Comparison of ENCODE assay signal across 7 cellular contexts in genomic region chr1:33181906-33182305, GRCh38. TPM values are rescaled to one million over a fixed set of nuclear protein-coding genes. Genes with fewer than 3 reads are reported as not detected.
DNase-seq lines count a peak whose midpoint lies in the region; ATAC-seq, FAIRE-seq and TF ChIP-seq lines count a peak whose summit lies in the region.

TSS of gene TRIM62 (minus strand) at chr1:33182043. CDS start at chr1:33181432, 611 bp downstream.

- H3K4me3 ChIP-seq in HepG2 (replicated peaks in 1 of 3; ENCODE audit: insufficient read depth in 1 of 3, low read depth in 2 of 3, low read length in 3 of 3) = peak within 1 kb of the TSS; percentile 53 to 81 (median 80)

- no peak for TF ChIP-seq CTCF in HepG2 (CRISPR knock-in tag; IDR thresholded peaks at IDR 0.05)

- peaks cover 0 to 5% of the 10 kb centered on the region in 2 experiments; a peak in 1 of 5 replicates for H3K27me3 ChIP-seq in HepG2 (ENCODE audit: control insufficient read depth in 1 of 2, insufficient read depth in 2 of 2, low read length in 2 of 2)

- H3K36me3 ChIP-seq in HepG2 (replicated peaks in 1 of 2; ENCODE audit: control insufficient read depth in 1 of 2, insufficient read depth in 2 of 2, low read length in 2 of 2) = 0 out of 5 replicates have a peak, but pooled peaks cover 0 to 1% of the 10 kb centered on the region in 2 experiments

- peak; percentile 43 for ATAC-seq in HG03196 (IDR thresholded peaks at IDR 0.05; ENCODE audit: unreplicated experiment)
- peak; percentile 78 for ATAC-seq in HepG2

- H4K20me1 ChIP-seq in HepG2 (ENCODE audit: insufficient read depth, low read length) = no peaks in the 10 kb centered on the region

- H2AFZ ChIP-seq in HepG2 (ENCODE audit: low read length) = no peak within 1 kb of the TSS

- peak within 1 kb of the TSS; percentile 92 for H3K27ac Mint-ChIP-seq in activated CD4-positive, alpha-beta T cell treated with anti-CD3 and anti-CD28 coated beads, Interleukin-2, amount 10 ng/mL, durations not matched to agents 7 days and 5 days

- peaks cover 21% of the 10 kb centered on the region for H3K4me1 Mint-ChIP-seq in activated CD4-positive, alpha-beta T cell treated with anti-CD3 and anti-CD28 coated beads, Interleukin-2, amount 10 ng/mL, durations not matched to agents 7 days and 5 days

- DNase-seq in NCI-H460 (ENCODE audit: extremely low read depth, low read depth) = peak; percentile 59
- DNase-seq in activated CD4-positive, alpha-beta T cell treated with anti-CD3 and anti-CD28 coated beads, Interleukin-2, amount 10 ng/mL, durations not matched to agents 7 days and 5 days = peak; percentile 75
- peak; percentile 68 for DNase-seq in dedifferentiated amniotic fluid mesenchymal stem cell (ENCODE audit: extremely low spot score)
- DNase-seq in HepG2 (ENCODE audit: low spot score) = peak; percentile 50
- peak; percentile 60 to 71 for DNase-seq in stimulated activated CD4-positive, alpha-beta T cell treated with anti-CD3 and anti-CD28 coated beads, Interleukin-2, amount 100 ng/mL, for 48 hours

- peak within 1 kb of the TSS; percentile 90 for H3K4me3 Mint-ChIP-seq in activated CD4-positive, alpha-beta T cell treated with anti-CD3 and anti-CD28 coated beads, Interleukin-2, amount 10 ng/mL, durations not matched to agents 7 days and 5 days

- CTCF ChIA-PET in activated CD4-positive, alpha-beta T cell treated with anti-CD3 and anti-CD28 coated beads, Interleukin-2, amount 10 ng/mL, durations not matched to agents 7 days and 5 days (lab: Charles Lee) = interaction anchor here (0.9 to 1.6 kb wide), 5 partner anchors 8 to 1109 kb away, joined by 3 to 12 read pairs (median 5); partner anchors contain the start of gene TMEM39B
- CTCF ChIA-PET in HepG2 (lab: Yijun Ruan, JAX; ENCODE audit: low intra/inter-chr PET ratio, low total read pairs) = no interaction called here

- POLR2A ChIA-PET in activated CD4-positive, alpha-beta T cell treated with anti-CD3 and anti-CD28 coated beads, Interleukin-2, amount 10 ng/mL, durations not matched to agents 7 days and 5 days (lab: Charles Lee) = interaction anchor here (0.6 to 1.8 kb wide), 2 partner anchors 22 to 55 kb away, joined by 3 to 7 read pairs; no protein-coding TSS in a partner anchor
- POLR2A ChIA-PET in HepG2 (lab: Yijun Ruan, JAX) = interaction anchor here (0.6 to 2.2 kb wide), 6 partner anchors 9 to 165 kb away, joined by 3 to 17 read pairs (median 5); no protein-coding TSS in a partner anchor

- no peaks in the 10 kb centered on the region for H3K9me3 Mint-ChIP-seq in activated CD4-positive, alpha-beta T cell treated with anti-CD3 and anti-CD28 coated beads, Interleukin-2, amount 10 ng/mL, durations not matched to agents 7 days and 5 days

- H3K36me3 Mint-ChIP-seq in activated CD4-positive, alpha-beta T cell treated with anti-CD3 and anti-CD28 coated beads, Interleukin-2, amount 10 ng/mL, durations not matched to agents 7 days and 5 days (ENCODE audit: low read depth) = no peaks in the 10 kb centered on the region

- no peak within 1 kb of the TSS for H3K9ac ChIP-seq in HepG2 (ENCODE audit: insufficient read depth, low read depth, low read length)

- intact Hi-C loops in HepG2 (cut with micrococcal nuclease; ENCODE audit: unreplicated experiment) = no loop called here

- peaks cover 23% of the 10 kb centered on the region for H3K4me1 ChIP-seq in HepG2 (ENCODE audit: insufficient read depth, low read length)

- peak within 1 kb of the TSS; percentile 85 for H3K4me2 ChIP-seq in HepG2 (ENCODE audit: low read depth, low read length)

- TF ChIP-seq EP300 in HepG2 (IDR thresholded peaks at IDR 0.05; ENCODE audit: low read depth in 2 of 2, low read length in 2 of 2) = no peak
- TF ChIP-seq EP300 in HepG2 (CRISPR knock-in tag; IDR thresholded peaks at IDR 0.05; ENCODE audit: borderline replicate concordance) = no peak

- no peak for TF ChIP-seq RAD21 in HepG2 (CRISPR knock-in tag; IDR thresholded peaks at IDR 0.05)

- in situ Hi-C loops in HepG2 (cut with HindIII; ENCODE audit: extremely low pct_ligation_motif_present, low pct_unique_long_range_greater_than_20kb) = no loop called here

- no TSS peak for BruUV-seq in HepG2 (replicated peaks; lab: Mats Ljungman, UMichigan)

- no peak for FAIRE-seq in HepG2 (lab: Jason Lieb, UNC)

- no peak within 1 kb of the TSS for H3K27ac ChIP-seq in HepG2 (ENCODE audit: extremely low read length, insufficient read depth, low read length)

- no peaks in the 10 kb centered on the region for H3K79me2 ChIP-seq in HepG2 (ENCODE audit: insufficient read depth, low read length)

- TF ChIP-seq POLR2A in GM15510 (IDR thresholded peaks at IDR 0.05; ENCODE audit: borderline replicate concordance, extremely low read depth, insufficient read length) (peak; percentile 64), HepG2 (IDR thresholded peaks at IDR 0.05; ENCODE audit: insufficient read depth in 1 of 2, low read depth in 2 of 2, low read length in 2 of 2) (peak in 1 of 2 experiments; percentile 55; a peak in 2 of 4 replicates)

- peaks cover 25% of the 10 kb centered on the region for H3K27me3 Mint-ChIP-seq in activated CD4-positive, alpha-beta T cell treated with anti-CD3 and anti-CD28 coated beads, Interleukin-2, amount 10 ng/mL, durations not matched to agents 7 days and 5 days

- no peaks in the 10 kb centered on the region for H3K9me3 ChIP-seq in HepG2 (ENCODE audit: low read length)

- under 1% methylated on average over 7 of the region's 35 CpGs for WGBS in HepG2 (ENCODE audit: low lambda C conversion rate)

TF ChIP-seq in HepG2, 621 proteins besides CTCF, POLR2A, EP300 and RAD21 (continues in another document):
- TF ChIP-seq USF2 (IDR thresholded peaks at IDR 0.05; ENCODE audit: low read depth, low read length) (no peak), USF2 (CRISPR knock-in tag; IDR thresholded peaks at IDR 0.05; ENCODE audit: borderline replicate concordance) (no peak), DMTF1 (CRISPR knock-in tag; IDR thresholded peaks at IDR 0.05) (no peak), MBD4 (IDR thresholded peaks at IDR 0.05; ENCODE audit: borderline replicate concordance, low read length) (no peak), ZSCAN31 (CRISPR knock-in tag; IDR thresholded peaks at IDR 0.05; ENCODE audit: low read depth) (no peak)

RNA-seq across cellular contexts. Expression of gene TRIM62, which starts in this region (rescaled TPM):
- 0.37 and 0.95 TPM in 2 replicates for total RNA-seq in NCI-H460 (2014; rRNA removed; shearing (Covaris generic))
- polyA plus RNA-seq in NCI-H460 (2014; cell fraction: nucleus; rRNA removed) = 1.0 and 3.6 TPM in 2 replicates
- 10 to 100 TPM in 1 of 2 experiments, 1 to 10 TPM in 1; 9.3 to 10.2 TPM for total RNA-seq in activated CD4-positive, alpha-beta T cell treated with anti-CD3 and anti-CD28 coated beads, Interleukin-2, amount 10 ng/mL, durations not matched to agents 7 days and 5 days
- 0.53 and 1.1 TPM in 2 replicates for total RNA-seq in HepG2 (2016; rRNA removed; fragmentation: Illumina TruSeq; extraction: Trizol)
- total RNA-seq in HepG2 (2016; cell fraction: cytosol; rRNA removed; fragmentation: Illumina TruSeq; extraction: Trizol; ENCODE audit: low read depth) = 0.10 and 0.18 TPM in 2 replicates
- total RNA-seq in HepG2 (2016; cell fraction: insoluble cytoplasmic fraction; rRNA removed; fragmentation: Illumina TruSeq; extraction: Trizol) = 0.61 and 0.83 TPM in 2 replicates
- 1.1 TPM in 2 replicates for total RNA-seq in HepG2 (2016; cell fraction: membrane; rRNA removed; fragmentation: Illumina TruSeq; extraction: Trizol)
- total RNA-seq in HepG2 (2016; cell fraction: nucleus; rRNA removed; fragmentation: Illumina TruSeq; extraction: Trizol) = 0.78 and 1.1 TPM in 2 replicates
- 0.57 and 0.67 TPM in 2 replicates for polyA plus RNA-seq in HepG2 (2011; rRNA removed)
- 0.32 TPM in 2 replicates for polyA plus RNA-seq in HepG2 (2011; cell fraction: cytosol; rRNA removed)
- 2.1 and 2.9 TPM in 2 replicates for polyA plus RNA-seq in HepG2 (2011; cell fraction: nucleus; rRNA removed)
- polyA plus RNA-seq in HepG2 (2012) = 0.93 and 1.2 TPM in 2 replicates
- polyA plus RNA-seq in HepG2 (2016; cell fraction: cytosol; fragmentation: Illumina TruSeq; extraction: Trizol; ENCODE audit: low read depth) = 0.15 and 0.24 TPM in 2 replicates
- polyA plus RNA-seq in HepG2 (2016; cell fraction: insoluble cytoplasmic fraction; fragmentation: Illumina TruSeq; extraction: Trizol; ENCODE audit: low read depth) = 1.1 and 1.4 TPM in 2 replicates
- 0.68 and 0.86 TPM in 2 replicates for polyA plus RNA-seq in HepG2 (2016; cell fraction: membrane; fragmentation: Illumina TruSeq; extraction: Trizol; ENCODE audit: low read depth)
- 1.7 and 2.1 TPM in 2 replicates for polyA plus RNA-seq in HepG2 (2016; cell fraction: nucleus; fragmentation: Illumina TruSeq; extraction: Trizol; ENCODE audit: insufficient read depth, low read depth)
- 1.8 and 2.1 TPM in 2 replicates for polyA minus RNA-seq in HepG2 (2011; rRNA and poly(A)+ RNA removed; ENCODE audit: low replicate concordance)
- polyA minus RNA-seq in HepG2 (2011; cell fraction: cytosol; rRNA and poly(A)+ RNA removed) = 0.79 and 1.3 TPM in 2 replicates
- 0.87 and 0.90 TPM in 2 replicates for polyA minus RNA-seq in HepG2 (2011; cell fraction: nucleus; rRNA and poly(A)+ RNA removed)
